Comparison of ENCODE assay signal across 26 cellular contexts in genomic region chr10:33820531-33820930, GRCh38.
DNase-seq lines count a peak whose midpoint lies in the region; ATAC-seq, FAIRE-seq and TF ChIP-seq lines count a peak whose summit lies in the region.
"Had no signal": no experiment of that assay in that cellular context is flagged by ENCODE, and none has a peak within 500 bp of the region (broad histone marks: within the 10 kb centered on the region; RNA-seq: fewer than 3 reads in every experiment).

No MANE protein-coding gene starts in this region.

- H3K4me3 Mint-ChIP-seq in GM23338 = no peak overlapping the region
- H3K4me3 Mint-ChIP-seq: CD14-positive monocyte; CD4-positive, alpha-beta T cell; CD8-positive, alpha-beta memory T cell had no signal

- no peaks in the 10 kb centered on the region for H3K36me3 Mint-ChIP-seq in GM23338 (ENCODE audit: low read depth)
- H3K36me3 Mint-ChIP-seq: CD14-positive monocyte; CD8-positive, alpha-beta memory T cell had no signal

- no peaks in the 10 kb centered on the region for H4K20me1 ChIP-seq in GM23338 (replicated peaks; ENCODE audit: insufficient read depth)
- H4K20me1 ChIP-seq: BLaER1 treated with 17β-estradiol and CSF1 and Interleukin-3, amounts not matched to agents 10 nM and 100 nM had no signal

- H4K8ac ChIP-seq in neuronal stem cell (ENCODE audit: low read depth, low read length) = no peak overlapping the region

- no peaks in the 10 kb centered on the region for H3F3A ChIP-seq in GM23338 (replicated peaks; ENCODE audit: low read depth)

- H3K14ac ChIP-seq in neuronal stem cell (ENCODE audit: low read length) = no peak overlapping the region

- no peak overlapping the region for H3K27ac ChIP-seq in GM23338 (ENCODE audit: low read depth)
- H3K27ac ChIP-seq in neuronal stem cell (replicated peaks; ENCODE audit: low read length) = no peak overlapping the region
- H3K27ac ChIP-seq: A549; BLaER1 treated with 17β-estradiol and CSF1 and Interleukin-3, amounts not matched to agents 10 nM and 100 nM had no signal

- no CpG with 5 or more reads among the region's 4 CpGs for whole genome bisulfite sequencing in neuronal stem cell (ENCODE audit: extremely low coverage in 2 of 2, insufficient read length in 2 of 2, insufficient replicate concordance in 1 of 2), 2 donors

- peaks cover 10% of the 10 kb centered on the region; the same call in 2 of the 3 replicates for H3K4me1 Mint-ChIP-seq in GM23338
- H3K4me1 Mint-ChIP-seq: CD8-positive, alpha-beta memory T cell had no signal

- H2AK5ac ChIP-seq in neuronal stem cell (ENCODE audit: low read depth, low read length) = no peak overlapping the region

- FAIRE-seq in frontal cortex (lab: Jason Lieb, UNC) = no peak
- FAIRE-seq: A549, GM12891, GM18507, H54 had no signal

- TF ChIP-seq CTCF in GM23338 (conservative IDR thresholded peaks at IDR 0.05; ENCODE audit: low read depth in 2 of 2) = no peak

- no peak overlapping the region for H2BK5ac ChIP-seq in neuronal stem cell (ENCODE audit: low read length)

- no peaks in the 10 kb centered on the region for H3K9me3 Mint-ChIP-seq in GM23338
- H3K9me3 Mint-ChIP-seq: CD4-positive, alpha-beta T cell had no signal

- no peak overlapping the region for H3K23ac ChIP-seq in neuronal stem cell (ENCODE audit: low read depth, low read length, poor library complexity)

- no peak overlapping the region for H2BK120ac ChIP-seq in neuronal stem cell (ENCODE audit: low read depth, low read length)

- H3K27ac Mint-ChIP-seq in GM23338 = no peak overlapping the region; the same call in 1 of the 2 replicates
- H3K27ac Mint-ChIP-seq: CD4-positive, alpha-beta T cell; CD8-positive, alpha-beta memory T cell had no signal

- H3K9me3 ChIP-seq in neuronal stem cell (replicated peaks in 1 of 2; ENCODE audit: control insufficient read depth in 2 of 2, insufficient read depth in 1 of 2, low read depth in 1 of 2, low read length in 2 of 2) = no peaks in the 10 kb centered on the region
- H3K9me3 ChIP-seq: A549, BE2C had no signal

- H2AFZ ChIP-seq in GM23338 = peak overlapping the region; percentile 63
- peak overlapping the region; percentile 4 for H2AFZ ChIP-seq in neuronal stem cell (ENCODE audit: low read length)

- no peak overlapping the region for H4K91ac ChIP-seq in neuronal stem cell (ENCODE audit: low read depth, low read length, poor library complexity)

- no peak overlapping the region for H3K9ac ChIP-seq in neuronal stem cell (ENCODE audit: low read depth, low read length, poor library complexity)
- H3K9ac ChIP-seq: BLaER1 treated with 17β-estradiol and CSF1 and Interleukin-3, amounts not matched to agents 10 nM and 100 nM had no signal

- no peaks in the 10 kb centered on the region for H3K79me2 ChIP-seq in GM23338 (replicated peaks; ENCODE audit: insufficient read depth)

- H3K27me3 Mint-ChIP-seq in GM23338 (ENCODE audit: insufficient read depth, low read depth, poor library complexity) = peaks cover 6% of the 10 kb centered on the region
- H3K27me3 Mint-ChIP-seq: CD8-positive, alpha-beta memory T cell had no signal

- H3K4me1 ChIP-seq in GM23338 (ENCODE audit: insufficient read depth) (peaks cover 8% of the 10 kb centered on the region; the same call in 1 of the 2 replicates), neuronal stem cell (ENCODE audit: control insufficient read depth in 2 of 2, insufficient read depth in 1 of 2, low read depth in 1 of 2, low read length in 2 of 2) (peaks cover 4 to 11% of the 10 kb centered on the region in 2 donors)
- H3K4me1 ChIP-seq: A549 had no signal

- no peaks in the 10 kb centered on the region for H3K79me1 ChIP-seq in neuronal stem cell (ENCODE audit: low read depth, low read length)

- H3K4me2 ChIP-seq in GM23338 = no peak overlapping the region
- no peak overlapping the region for H3K4me2 ChIP-seq in neuronal stem cell (ENCODE audit: insufficient read depth, low read length, poor library complexity, severe bottlenecking)
- H3K4me2 ChIP-seq: A549; BLaER1 treated with 17β-estradiol and CSF1 and Interleukin-3, amounts not matched to agents 10 nM and 100 nM had no signal

- no peak overlapping the region for H3K4ac ChIP-seq in neuronal stem cell (ENCODE audit: low read length)

- ATAC-seq in GM23338 = no peak
- ATAC-seq: A549 had no signal

- H3K9me2 ChIP-seq in GM23338 (ENCODE audit: insufficient read depth) = 0 out of 2 replicates have a peak, but pooled peaks cover 8% of the 10 kb centered on the region

- H3K27me3 ChIP-seq in GM23338 (ENCODE audit: insufficient read depth) = no peaks in the 10 kb centered on the region
- H3K27me3 ChIP-seq in neuronal stem cell (ENCODE audit: control insufficient read depth in 3 of 3, insufficient read depth in 3 of 3, low read depth in 1 of 3, low read length in 3 of 3) = no peaks in the 10 kb centered on the region
- H3K27me3 ChIP-seq: BE2C; BLaER1 treated with 17β-estradiol and CSF1 and Interleukin-3, amounts not matched to agents 10 nM and 100 nM had no signal

- no peaks in the 10 kb centered on the region for H3K36me3 ChIP-seq in GM23338 (ENCODE audit: insufficient read depth)
- H3K36me3 ChIP-seq in neuronal stem cell (replicated peaks in 1 of 2; ENCODE audit: control insufficient read depth in 2 of 2, insufficient read depth in 2 of 2, low read length in 2 of 2) = no peaks in the 10 kb centered on the region
- H3K36me3 ChIP-seq: BE2C; BLaER1 treated with 17β-estradiol and CSF1 and Interleukin-3, amounts not matched to agents 10 nM and 100 nM had no signal

- no peak overlapping the region for H3K18ac ChIP-seq in neuronal stem cell (ENCODE audit: low read length)

- no peak overlapping the region for H2BK12ac ChIP-seq in neuronal stem cell (ENCODE audit: low read length)

- H2BK15ac ChIP-seq in neuronal stem cell (ENCODE audit: low read length) = no peak overlapping the region

- no peak for DNase-seq in GM23338 (ENCODE audit: low spot score)
- DNase-seq in NCI-H526 (lab: John Stamatoyannopoulos, UW) = peak; percentile 36 to 50
- peak; percentile 2 for DNase-seq in NCI-H82 treated with DMSO at 0.1 percent for 48 hours (lab: John Stamatoyannopoulos, UW; ENCODE audit: unreplicated experiment)
- peak; percentile 63 for DNase-seq in neuronal stem cell (ENCODE audit: low spot score)
- no peak for DNase-seq in activated gamma-delta T cell (lab: John Stamatoyannopoulos, UW)
- DNase-seq in COLO668 (lab: John Stamatoyannopoulos, UW; ENCODE audit: unreplicated experiment) = no peak
- DNase-seq in frontal cortex (ENCODE audit: low spot score in 2 of 2) = no peak
- DNase-seq: 8988T; ACHN; AML-193; BE2C; Calu3; CD4-positive, alpha-beta T cell; CD8-positive, alpha-beta memory T cell; COR-L47; DMS53; DMS79 treated with DMSO at 0.1 percent for 48 hours; GF-D8; GOT3; HCEC 1CT had no signal

- H3K4me3 ChIP-seq in GM23338 = no peak overlapping the region
- H3K4me3 ChIP-seq in neuronal stem cell (ENCODE audit: low read length in 2 of 2) = no peak overlapping the region
- H3K4me3 ChIP-seq: A549; BLaER1 treated with 17β-estradiol and CSF1 and Interleukin-3, amounts not matched to agents 10 nM and 100 nM had no signal

TF ChIP-seq in GM23338, 12 proteins besides CTCF, POLR2A, EP300 and RAD21 (continues in another document):
- TF ChIP-seq NANOG (IDR thresholded peaks at IDR 0.05; ENCODE audit: borderline replicate concordance) (no peak), POLR2AphosphoS5 (IDR thresholded peaks at IDR 0.05; ENCODE audit: low read depth) (no peak), ZNF331 (CRISPR knock-in tag; IDR thresholded peaks at IDR 0.05; ENCODE audit: low read depth) (no peak), ZNF114 (CRISPR knock-in tag; IDR thresholded peaks at IDR 0.05) (no peak)

Comparison
In these comparisons a context has a peak if more than half of its experiments do, and no peak if none do; other contexts are left out.
1. DNase-seq: peak in NCI-H526 (2 of 2), NCI-H82 treated with DMSO at 0.1 percent for 48 hours (single experiment) and neuronal stem cell (single experiment); none in GM23338 (single experiment), activated gamma-delta T cell (single experiment), COLO668 (single experiment) and frontal cortex (0 of 2).